Comparison of ENCODE assay signal across 20 cellular contexts in the genomic region with DNA sequence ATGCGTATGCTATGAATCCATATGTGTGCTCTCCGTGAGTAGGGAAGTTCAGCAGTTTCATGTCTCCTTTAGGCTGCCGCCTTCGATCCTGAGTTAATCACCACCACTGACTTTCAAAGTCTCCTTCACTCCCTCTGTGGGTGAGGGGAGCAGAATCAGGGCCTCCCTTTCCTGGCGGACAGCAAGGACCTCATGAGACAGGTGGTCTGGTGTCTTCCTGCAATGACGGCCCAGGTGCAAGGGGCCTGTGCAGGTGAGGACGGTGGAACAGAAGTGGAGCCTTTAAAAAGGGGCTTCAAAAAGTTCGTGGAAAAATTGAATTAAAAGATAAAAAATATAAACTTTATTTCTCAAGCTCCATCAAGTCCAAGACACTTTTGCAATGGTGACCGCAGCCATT.
A peak's percentile ranks its signal among the peaks of the same experiment; 100 is the strongest.
DNase-seq lines count a peak whose midpoint lies in the region; ATAC-seq and TF ChIP-seq lines count a peak whose summit lies in the region.
"Had no signal": no experiment of that assay in that cellular context is flagged by ENCODE, and none has a peak within 500 bp of the region (broad histone marks: within the 10 kb centered on the region; RNA-seq: fewer than 3 reads in every experiment).

No MANE protein-coding gene starts in this region.

- RAD21 ChIA-PET in HCT116 (lab: Charles Lee; ENCODE audit: low non-redundant PET in 1 of 2, low total read pairs in 2 of 2, uncharacterized antibody in 2 of 2, unreplicated experiment in 2 of 2), result no interaction called here

- H3K27me3 ChIP-seq in HCT116 (ENCODE audit: insufficient read depth, low read length) (no peaks in the 10 kb centered on the region), PC-3 (ENCODE audit: low read length) (no peaks in the 10 kb centered on the region), colonic mucosa (no peaks in the 10 kb centered on the region)

- DNase-seq in activated T-cell treated with anti-CD3 and anti-CD28 coated beads, Interleukin-2, amount 50 U/mL, for 24 hours, result no peak
- no peak for DNase-seq in activated T-cell treated with anti-CD3 and anti-CD28 coated beads, Interleukin-2, amount 50 U/mL, for 1 hour
- DNase-seq in HCT116 (ENCODE audit: low read depth, low spot score) (no peak), PC-3 (no peak), mesothelial cell of epicardium (ENCODE audit: low spot score in 2 of 2, unreplicated experiment in 2 of 2) (no peak), colonic mucosa (no peak), pons (ENCODE audit: low spot score) (no peak), UCSD-AML1 (lab: John Stamatoyannopoulos, UW; ENCODE audit: unreplicated experiment) (no peak)
- DNase-seq: AML-193; Caco-2; Calu3; CD4-positive, alpha-beta T cell; CD8-positive, alpha-beta T cell; DMS79 treated with DMSO at 0.1 percent for 48 hours; GF-D8 had no signal

- POLR2A ChIA-PET in HCT116 (lab: Charles Lee), result no interaction called here
- POLR2A ChIA-PET in PC-3 (lab: Charles Lee; ENCODE audit: unreplicated experiment), result no interaction called here

- H3K36me3 Mint-ChIP-seq in activated T-cell treated with anti-CD3 and anti-CD28 coated beads, Interleukin-2, amount 50 U/mL, for 24 hours (ENCODE audit: low read depth), result peaks cover 72% of the 10 kb centered on the region
- peaks cover 25% of the 10 kb centered on the region for H3K36me3 Mint-ChIP-seq in mesothelial cell of epicardium

- CTCF ChIA-PET in HCT116 (lab: Charles Lee) (no interaction called here), PC-3 (lab: Charles Lee) (no interaction called here)

- no peaks in the 10 kb centered on the region for H3K79me2 ChIP-seq in HCT116 (ENCODE audit: insufficient read depth, low read length)
- no peaks in the 10 kb centered on the region for H3K79me2 ChIP-seq in PC-3 (ENCODE audit: low read length)

- H4K20me1 ChIP-seq in HCT116 (ENCODE audit: insufficient read depth) (no peaks in the 10 kb centered on the region), PC-3 (ENCODE audit: low read length) (no peaks in the 10 kb centered on the region)

- H3K9ac ChIP-seq in HCT116 (ENCODE audit: low read length) (no peak overlapping the region), PC-3 (ENCODE audit: low read length) (no peak overlapping the region), colonic mucosa (ENCODE audit: low read depth in 2 of 2, low read length in 2 of 2) (no peak overlapping the region)
- H3K9ac ChIP-seq: BLaER1 treated with 17β-estradiol and CSF1 and Interleukin-3, amounts not matched to agents 10 nM and 100 nM had no signal

- H3K27me3 Mint-ChIP-seq in activated T-cell treated with anti-CD3 and anti-CD28 coated beads, Interleukin-2, amount 50 U/mL, for 24 hours, result no peaks in the 10 kb centered on the region
- no peaks in the 10 kb centered on the region for H3K27me3 Mint-ChIP-seq in mesothelial cell of epicardium (ENCODE audit: low read depth)
- H3K27me3 Mint-ChIP-seq: B cell; CD4-positive, alpha-beta T cell had no signal

- TF ChIP-seq POLR2A in HCT116 (IDR thresholded peaks at IDR 0.05; ENCODE audit: borderline replicate concordance, extremely low read depth, insufficient read depth, insufficient read length), result no peak

- H3K27ac ChIP-seq in HCT116 (ENCODE audit: low read depth, low read length) (no peak overlapping the region; the same call in 1 of the 2 replicates), PC-3 (ENCODE audit: low read length) (no peak overlapping the region), colonic mucosa (no peak overlapping the region)
- H3K27ac ChIP-seq: 22Rv1; BLaER1 treated with 17β-estradiol and CSF1 and Interleukin-3, amounts not matched to agents 10 nM and 100 nM; C4-2B had no signal

- no peaks in the 10 kb centered on the region for H3K9me3 Mint-ChIP-seq in activated T-cell treated with anti-CD3 and anti-CD28 coated beads, Interleukin-2, amount 50 U/mL, for 24 hours
- no peaks in the 10 kb centered on the region for H3K9me3 Mint-ChIP-seq in mesothelial cell of epicardium
- H3K9me3 Mint-ChIP-seq: CD4-positive, alpha-beta T cell; CD8-positive, alpha-beta T cell had no signal

- H3K9me2 ChIP-seq in HCT116 (ENCODE audit: insufficient read depth) (no peaks in the 10 kb centered on the region), PC-3 (replicated peaks; ENCODE audit: low read length) (no peaks in the 10 kb centered on the region)

- no peak overlapping the region for H2AFZ ChIP-seq in HCT116 (ENCODE audit: low read depth, low read length, poor library complexity, severe bottlenecking)
- no peak overlapping the region for H2AFZ ChIP-seq in PC-3 (ENCODE audit: low read length)

- no peak for TF ChIP-seq RAD21 in HCT116 (IDR thresholded peaks at IDR 0.05; ENCODE audit: low read depth)

- intact Hi-C loops in HCT116 (cut with micrococcal nuclease), result no loop called here
- intact Hi-C loops in PC-3 (cut with micrococcal nuclease), result no loop called here
- intact Hi-C loops in colonic mucosa (cut with DNase I), result no loop called here

- H3K9me3 ChIP-seq in HCT116 (ENCODE audit: control insufficient read depth in 1 of 2, insufficient read depth in 1 of 2, low read depth in 1 of 2, low read length in 2 of 2) (no peaks in the 10 kb centered on the region), PC-3 (ENCODE audit: low read length) (no peaks in the 10 kb centered on the region), colonic mucosa (no peaks in the 10 kb centered on the region)
- H3K9me3 ChIP-seq: A549; BLaER1 treated with 17β-estradiol and CSF1 and Interleukin-3, amounts not matched to agents 10 nM and 100 nM; Caco-2 had no signal

- peaks cover 10% of the 10 kb centered on the region for H3K4me1 Mint-ChIP-seq in activated T-cell treated with anti-CD3 and anti-CD28 coated beads, Interleukin-2, amount 50 U/mL, for 24 hours (ENCODE audit: low read depth)
- H3K4me1 Mint-ChIP-seq in mesothelial cell of epicardium, result peaks cover 3% of the 10 kb centered on the region
- H3K4me1 Mint-ChIP-seq: B cell had no signal

- H3K4me3 ChIP-seq in HCT116 (replicated peaks in 1 of 2; ENCODE audit: low read depth in 1 of 2, low read length in 2 of 2) (no peak overlapping the region), PC-3 (ENCODE audit: low read length) (no peak overlapping the region), colonic mucosa (no peak overlapping the region)
- H3K4me3 ChIP-seq: A549; BLaER1 treated with 17β-estradiol and CSF1 and Interleukin-3, amounts not matched to agents 10 nM and 100 nM had no signal

- no peak overlapping the region for H3K4me3 Mint-ChIP-seq in activated T-cell treated with anti-CD3 and anti-CD28 coated beads, Interleukin-2, amount 50 U/mL, for 24 hours
- no peak overlapping the region for H3K4me3 Mint-ChIP-seq in mesothelial cell of epicardium
- H3K4me3 Mint-ChIP-seq: B cell; CD4-positive, alpha-beta T cell; CD8-positive, alpha-beta T cell had no signal

- TF ChIP-seq CTCF in HCT116 (IDR thresholded peaks at IDR 0.05 in 2 of 3, conservative IDR thresholded peaks at IDR 0.05 in 1 of 3; ENCODE audit: borderline replicate concordance in 1 of 3, insufficient read depth in 1 of 3, low read depth in 2 of 3, low read length in 2 of 3), result no peak
- no peak for TF ChIP-seq CTCF in PC-3 (conservative IDR thresholded peaks at IDR 0.05; ENCODE audit: low read depth, low read length)
- no peak for TF ChIP-seq CTCF in mesothelial cell of epicardium (IDR thresholded peaks at IDR 0.05; ENCODE audit: unreplicated experiment)
- TF ChIP-seq CTCF in colonic mucosa (IDR thresholded peaks at IDR 0.05), result no peak

- H3K4me2 ChIP-seq in HCT116 (ENCODE audit: low read length) (peak overlapping the region; percentile 57; the same call in 1 of the 2 replicates), PC-3 (ENCODE audit: low read length) (no peak overlapping the region)

- ATAC-seq in HCT116 (no peak), PC-3 (peak; percentile 12; the same call in 1 of the 2 replicates)
- ATAC-seq: CD8-positive, alpha-beta T cell had no signal

- peaks cover 12 to 13% of the 10 kb centered on the region in 2 experiments for H3K4me1 ChIP-seq in HCT116 (ENCODE audit: control insufficient read depth in 1 of 2, insufficient read depth in 2 of 2, low read length in 2 of 2)
- peaks cover 10% of the 10 kb centered on the region for H3K4me1 ChIP-seq in PC-3 (ENCODE audit: insufficient read depth, low read length)
- no peaks in the 10 kb centered on the region for H3K4me1 ChIP-seq in colonic mucosa
- H3K4me1 ChIP-seq: Caco-2 had no signal

- H3K36me3 ChIP-seq in HCT116 (ENCODE audit: control insufficient read depth in 1 of 2, insufficient read depth in 2 of 2, low read length in 2 of 2) (peaks cover 0 to 4% of the 10 kb centered on the region in 2 experiments; a peak in 1 of 4 replicates), PC-3 (ENCODE audit: low read depth, low read length) (no peaks in the 10 kb centered on the region), colonic mucosa (no peaks in the 10 kb centered on the region)

- no peaks in the 10 kb centered on the region for H3F3A ChIP-seq in PC-3 (ENCODE audit: low read length, unreplicated experiment)

- peak overlapping the region; percentile 14 for H3K27ac Mint-ChIP-seq in activated T-cell treated with anti-CD3 and anti-CD28 coated beads, Interleukin-2, amount 50 U/mL, for 24 hours
- H3K27ac Mint-ChIP-seq in mesothelial cell of epicardium, result peak overlapping the region; percentile 24
- H3K27ac Mint-ChIP-seq: CD4-positive, alpha-beta T cell; CD8-positive, alpha-beta T cell had no signal

- BruUV-seq in HCT116 (replicated peaks; lab: Mats Ljungman, UMichigan), result no TSS peak
- no TSS peak for BruUV-seq in PC-3 (replicated peaks; lab: Mats Ljungman, UMichigan)

TF ChIP-seq in HCT116, 20 proteins besides CTCF, POLR2A, EP300 and RAD21 (continues in another document):
- no peak for TF ChIP-seq SP1 (IDR thresholded peaks at IDR 0.05; ENCODE audit: low read depth)
- TF ChIP-seq POLR2AphosphoS5 (IDR thresholded peaks at IDR 0.05; ENCODE audit: low read depth, low read length), result no peak
- no peak for TF ChIP-seq JUND (IDR thresholded peaks at IDR 0.05)
- TF ChIP-seq, protein P1, sequence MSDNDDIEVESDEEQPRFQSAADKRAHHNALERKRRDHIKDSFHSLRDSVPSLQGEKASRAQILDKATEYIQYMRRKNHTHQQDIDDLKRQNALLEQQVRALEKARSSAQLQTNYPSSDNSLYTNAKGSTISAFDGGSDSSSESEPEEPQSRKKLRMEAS (IDR thresholded peaks at IDR 0.05), result no peak
- TF ChIP-seq, protein P2, sequence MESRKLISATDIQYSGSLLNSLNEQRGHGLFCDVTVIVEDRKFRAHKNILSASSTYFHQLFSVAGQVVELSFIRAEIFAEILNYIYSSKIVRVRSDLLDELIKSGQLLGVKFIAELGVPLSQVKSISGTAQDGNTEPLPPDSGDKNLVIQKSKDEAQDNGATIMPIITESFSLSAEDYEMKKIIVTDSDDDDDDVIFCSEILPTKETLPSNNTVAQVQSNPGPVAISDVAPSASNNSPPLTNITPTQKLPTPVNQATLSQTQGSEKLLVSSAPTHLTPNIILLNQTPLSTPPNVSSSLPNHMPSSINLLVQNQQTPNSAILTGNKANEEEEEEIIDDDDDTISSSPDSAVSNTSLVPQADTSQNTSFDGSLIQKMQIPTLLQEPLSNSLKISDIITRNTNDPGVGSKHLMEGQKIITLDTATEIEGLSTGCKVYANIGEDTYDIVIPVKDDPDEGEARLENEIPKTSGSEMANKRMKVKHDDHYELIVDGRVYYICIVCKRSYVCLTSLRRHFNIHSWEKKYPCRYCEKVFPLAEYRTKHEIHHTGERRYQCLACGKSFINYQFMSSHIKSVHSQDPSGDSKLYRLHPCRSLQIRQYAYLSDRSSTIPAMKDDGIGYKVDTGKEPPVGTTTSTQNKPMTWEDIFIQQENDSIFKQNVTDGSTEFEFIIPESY (IDR thresholded peaks at IDR 0.05; ENCODE audit: extremely low read depth, insufficient replicate concordance, low read length), result no peak
